In genomic region chr22:31943206-31943975, GRCh38 we compare ENCODE assay signal across 8 cellular contexts. TPM values are rescaled to one million over a fixed set of nuclear protein-coding genes. Genes with fewer than 3 reads are reported as not detected.
DNase-seq lines count a peak whose midpoint lies in the region; ATAC-seq and TF ChIP-seq lines count a peak whose summit lies in the region.

No MANE protein-coding gene starts in this region.

- ATAC-seq in gastrocnemius medialis (no peak), GM18861 (IDR thresholded peaks at IDR 0.05; ENCODE audit: unreplicated experiment) (no peak), GM21423 (IDR thresholded peaks at IDR 0.05; ENCODE audit: unreplicated experiment) (no peak)

- peak overlapping the region; percentile 65 for H3K27ac ChIP-seq in SK-N-MC
- H3K27ac ChIP-seq in gastrocnemius medialis: peak overlapping the region; percentile 86 to 97 (median 94)

- H3K36me3 ChIP-seq in SK-N-MC (ENCODE audit: insufficient read depth, low read length) (peaks cover 27% of the 10 kb centered on the region), gastrocnemius medialis (no peaks in the 10 kb centered on the region)

- H3K9me3 ChIP-seq in SK-N-MC (ENCODE audit: low read depth, low read length) (no peaks in the 10 kb centered on the region), gastrocnemius medialis (no peaks in the 10 kb centered on the region)

- intact Hi-C loops in gastrocnemius medialis (cut with DNase I; ENCODE audit: low total_unique reads): loop anchor here (5.0 to 10.0 kb wide), 4 partner anchors 191 to 1521 kb away; partner anchors contain the start of genes DEPDC5, PIK3IP1, PISD and PRR14L

- no peaks in the 10 kb centered on the region for H3K27me3 ChIP-seq in gastrocnemius medialis

- TF ChIP-seq CTCF in GM12865 (IDR thresholded peaks at IDR 0.05; ENCODE audit: insufficient read depth, low read depth, low read length, missing control alignments) (no peak), fibroblast of villous mesenchyme (IDR thresholded peaks at IDR 0.05; ENCODE audit: insufficient read depth, low read depth, low read length) (no peak), gastrocnemius medialis (IDR thresholded peaks at IDR 0.05 in 4 of 5, conservative IDR thresholded peaks at IDR 0.05 in 1 of 5) (no peak)

- no peak for TF ChIP-seq POLR2A in gastrocnemius medialis (IDR thresholded peaks at IDR 0.05)

- in situ Hi-C loops in gastrocnemius medialis (cut with MboI; ENCODE audit: low sequenced_read_pairs in 4 of 4): loop anchor here in 1 of 4 donors (25.0 kb wide), 1 partner anchor 281 kb away; the partner anchor contains the start of gene PISD

- peaks cover 9 to 19% of the 10 kb centered on the region in 2 donors for H3K4me1 ChIP-seq in gastrocnemius medialis

- H3K4me3 ChIP-seq in GM12865 (ENCODE audit: low read depth, low read length): peak overlapping the region; percentile 59
- H3K4me3 ChIP-seq in SK-N-MC: peak overlapping the region; percentile 98
- peak overlapping the region; percentile 73 for H3K4me3 ChIP-seq in fibroblast of villous mesenchyme (ENCODE audit: low read depth, low read length)
- peak overlapping the region; percentile 63 to 78 (median 72) for H3K4me3 ChIP-seq in gastrocnemius medialis

- H3K9ac ChIP-seq in SK-N-MC (ENCODE audit: insufficient read length): peak overlapping the region; percentile 92

- DNase-seq in GM12865 (ENCODE audit: low read depth): no peak
- DNase-seq in SK-N-MC (ENCODE audit: low read depth, low spot score): no peak
- no peak for DNase-seq in fibroblast of villous mesenchyme (ENCODE audit: low read depth)
- DNase-seq in gastrocnemius medialis: no peak
- no peak for DNase-seq in NCI-H510A treated with DMSO at 0.1 percent for 48 hours (lab: John Stamatoyannopoulos, UW)
- DNase-seq in stimulated activated CD4-positive, alpha-beta T cell treated with anti-CD3 and anti-CD28 coated beads, Interleukin-4, amount 100 ng/mL, for 4 hours: no peak

RNA-seq across cellular contexts. Expression of gene YWHAH, which starts 0.9 kb away (rescaled TPM):
- total RNA-seq in fibroblast of villous mesenchyme (131 and 140 TPM in 2 replicates), gastrocnemius medialis (10 to 100 TPM; 26.6 to 65.8 (median 45.7) TPM)
